In the genomic region with DNA sequence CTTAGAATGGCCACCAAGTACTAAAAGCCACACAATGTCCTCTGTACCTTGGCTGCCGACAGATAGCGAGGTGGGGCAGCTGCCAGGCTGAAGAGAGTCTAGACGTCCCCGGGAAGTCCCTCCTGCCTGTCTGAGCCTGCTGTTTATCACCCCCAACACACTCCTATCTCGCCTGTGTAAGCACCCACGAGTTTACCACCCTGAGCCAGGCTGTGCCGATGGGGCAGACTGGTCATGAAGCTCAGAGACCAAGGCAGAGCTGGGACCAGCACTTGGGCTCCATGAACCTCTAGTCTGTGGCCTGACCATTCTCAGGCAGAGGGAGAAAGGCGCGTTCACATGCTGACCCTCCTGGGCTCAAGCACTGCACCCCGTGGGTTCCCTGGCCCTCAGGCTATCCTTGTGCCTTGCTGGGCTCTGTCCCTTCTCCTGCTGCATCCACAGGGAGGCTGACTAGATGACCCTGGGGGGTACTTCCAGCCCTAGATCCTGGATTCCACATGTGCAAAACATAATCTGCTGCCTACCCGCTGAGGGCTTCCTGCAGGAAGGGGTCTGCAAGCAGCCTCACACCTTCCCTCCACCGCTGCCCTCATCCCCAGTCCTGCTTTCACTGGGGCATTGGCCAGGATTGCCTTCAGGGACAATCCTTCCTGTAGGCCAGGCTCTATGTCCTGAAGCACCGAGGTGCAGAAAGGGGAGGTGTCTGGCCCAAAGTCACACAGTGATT, we compare ENCODE assay signal across 15 cellular contexts. TPM values are rescaled to one million over a fixed set of nuclear protein-coding genes. Genes with fewer than 3 reads are reported as not detected.
DNase-seq lines count a peak whose midpoint lies in the region; ATAC-seq, FAIRE-seq and TF ChIP-seq lines count a peak whose summit lies in the region.
"Had no signal": no experiment of that assay in that cellular context is flagged by ENCODE, and none has a peak within 500 bp of the region (broad histone marks: within the 10 kb centered on the region; RNA-seq: fewer than 3 reads in every experiment).

No MANE protein-coding gene starts in this region.

- H3K27me3 Mint-ChIP-seq in H9 (ENCODE audit: low read depth) (no peaks in the 10 kb centered on the region; the same call in 1 of the 2 replicates), T-helper 17 cell (peaks cover 18% of the 10 kb centered on the region)

- H3K23ac ChIP-seq in H9 (ENCODE audit: insufficient read length, low read depth, low read length) = no peak overlapping the region

- H3K79me1 ChIP-seq in H9 (ENCODE audit: insufficient read depth, low read depth, low read length, poor library complexity, severe bottlenecking) = no peaks in the 10 kb centered on the region

- in situ Hi-C loops in K562 (cut with MboI) = no loop called here

- TF ChIP-seq EP300 in K562 (IDR thresholded peaks at IDR 0.05; ENCODE audit: low read length) (no peak), neural cell (conservative IDR thresholded peaks at IDR 0.05; ENCODE audit: poor library complexity, severe bottlenecking) (no peak)

- H2AFZ ChIP-seq in H9 (ENCODE audit: low read length) (no peak overlapping the region), K562 (ENCODE audit: low read depth, low read length) (no peak overlapping the region), neural cell (ENCODE audit: low read depth, low read length) (no peak overlapping the region)

- H3K4me1 Mint-ChIP-seq in H9 = peaks cover 54 to 68% of the 10 kb centered on the region in 2 experiments
- peaks cover 8% of the 10 kb centered on the region for H3K4me1 Mint-ChIP-seq in T-helper 17 cell

- peaks cover 11% of the 10 kb centered on the region; the same call in 1 of the 3 replicates for H3K36me3 ChIP-seq in K562 (ENCODE audit: control insufficient read depth, insufficient read depth, low read length)
- no peaks in the 10 kb centered on the region for H3K36me3 ChIP-seq in cardiac muscle cell
- no peaks in the 10 kb centered on the region for H3K36me3 ChIP-seq in neural cell (ENCODE audit: insufficient read depth, low read length)

- no peak overlapping the region for H3K4ac ChIP-seq in H9 (ENCODE audit: low read depth, low read length)

- H3K79me2 ChIP-seq in H9 (ENCODE audit: insufficient read depth, low read length) (no peaks in the 10 kb centered on the region), K562 (ENCODE audit: control insufficient read depth, insufficient read depth, low read length) (no peaks in the 10 kb centered on the region), neural cell (replicated peaks; ENCODE audit: insufficient read depth, low read length) (peaks cover 13% of the 10 kb centered on the region)

- H3K4me3 ChIP-seq in K562 = no peak overlapping the region
- no peak overlapping the region for H3K4me3 ChIP-seq in cardiac muscle cell
- no peak overlapping the region for H3K4me3 ChIP-seq in neural cell (ENCODE audit: low read length)
- H3K4me3 ChIP-seq: SJSA1 had no signal

- no peak overlapping the region for H3K18ac ChIP-seq in H9 (ENCODE audit: insufficient read length, low read depth, low read length)

- no peak overlapping the region for H4K8ac ChIP-seq in H9 (replicated peaks; ENCODE audit: insufficient read length, low read depth, low read length)

- peaks cover 5% of the 10 kb centered on the region for H3F3A ChIP-seq in neural cell (ENCODE audit: insufficient read depth, low read length, poor library complexity, severe bottlenecking)

- H3K9me2 ChIP-seq in neural cell (ENCODE audit: insufficient read depth, low read length) = no peaks in the 10 kb centered on the region

- TF ChIP-seq CTCF in H9 (conservative IDR thresholded peaks at IDR 0.05) (no peak), K562 (IDR thresholded peaks at IDR 0.05 in 2 of 3, conservative IDR thresholded peaks at IDR 0.05 in 1 of 3; ENCODE audit: insufficient read depth in 2 of 3, low read depth in 1 of 3, low read length in 3 of 3) (no peak), cardiac muscle cell (IDR thresholded peaks at IDR 0.05; ENCODE audit: low read depth, low read length) (no peak), neural cell (IDR thresholded peaks at IDR 0.05; ENCODE audit: poor library complexity, severe bottlenecking) (no peak)

- H3K9me1 ChIP-seq in K562 (ENCODE audit: control insufficient read depth, insufficient read depth, low read length) = peaks cover 5% of the 10 kb centered on the region

- no peak overlapping the region for H2BK12ac ChIP-seq in H9 (ENCODE audit: insufficient read length, low read depth, low read length)

- H3K27ac Mint-ChIP-seq in H9 (peak overlapping the region in 2 of 3 experiments; percentile 61 to 83; a peak in 3 of 7 replicates), T-helper 17 cell (no peak overlapping the region)
- H3K27ac Mint-ChIP-seq: stimulated activated effector memory CD8-positive, alpha-beta T cell treated with anti-CD3 and anti-CD28 coated beads, Interleukin-12 subunit alpha, Interleukin-12 subunit beta, amount 100 ng/mL, for 72 hours had no signal

- intact Hi-C loops in K562 (cut with micrococcal nuclease) = no loop called here

- no peak overlapping the region for H2BK5ac ChIP-seq in H9 (ENCODE audit: insufficient read length, low read length)

- H4K20me1 ChIP-seq in H9 (ENCODE audit: control insufficient read depth, insufficient read depth, insufficient read length) = no peaks in the 10 kb centered on the region
- H4K20me1 ChIP-seq in K562 (replicated peaks; ENCODE audit: control insufficient read depth, insufficient read depth, low read length) = peaks cover 10% of the 10 kb centered on the region; the same call in 1 of the 2 replicates
- no peaks in the 10 kb centered on the region for H4K20me1 ChIP-seq in neural cell (ENCODE audit: insufficient read depth)

- H3K4me3 Mint-ChIP-seq in H9 = no peak overlapping the region
- H3K4me3 Mint-ChIP-seq in T-helper 17 cell = no peak overlapping the region
- H3K4me3 Mint-ChIP-seq: stimulated activated effector memory CD8-positive, alpha-beta T cell treated with anti-CD3 and anti-CD28 coated beads, Interleukin-12 subunit alpha, Interleukin-12 subunit beta, amount 100 ng/mL, for 72 hours had no signal

- POLR2A ChIA-PET in K562 (lab: Yijun Ruan, JAX) = interaction anchor here (0.6 kb wide), 2 partner anchors 11 to 217 kb away, joined by 3 read pairs; no protein-coding TSS in a partner anchor

- ATAC-seq in K562 (no peak; the same call in 2 of the 3 replicates), T-helper 17 cell (no peak), GM18858 (IDR thresholded peaks at IDR 0.05; ENCODE audit: unreplicated experiment) (no peak)
- ATAC-seq: stimulated activated effector memory CD8-positive, alpha-beta T cell treated with anti-CD3 and anti-CD28 coated beads, Interleukin-12 subunit alpha, Interleukin-12 subunit beta, amount 100 ng/mL, for 72 hours had no signal

- CTCF ChIA-PET in K562 (lab: Yijun Ruan, JAX; ENCODE audit: low intra/inter-chr PET ratio) = no interaction called here

- H4K5ac ChIP-seq in H9 (ENCODE audit: insufficient read length, low read depth, low read length) = no peak overlapping the region

- TF ChIP-seq POLR2A in K562 (conservative IDR thresholded peaks at IDR 0.05) = no peak

- FAIRE-seq in K562 (lab: Jason Lieb, UNC) = no peak
- FAIRE-seq: endometrium had no signal

- no peak for DNase-seq in H9
- no peak for DNase-seq in K562 (ENCODE audit: extremely low read depth in 1 of 4, low spot score in 3 of 4)
- DNase-seq in cardiac muscle cell (ENCODE audit: low read depth in 1 of 2, low spot score in 1 of 2) = no peak
- no peak for DNase-seq in T-helper 17 cell
- DNase-seq in midbrain (lab: John Stamatoyannopoulos, UW) = no peak
- DNase-seq in stimulated activated CD8-positive, alpha-beta memory T cell treated with anti-CD3 and anti-CD28 coated beads, Interleukin-4, amount 100 ng/mL, for 48 hours = no peak
- DNase-seq: ACHN; activated CD8-positive, alpha-beta memory T cell treated with anti-CD3 and anti-CD28 coated beads for 24 hours; NCI-H2171; stimulated activated CD4-positive, alpha-beta T cell treated with anti-CD3 and anti-CD28 coated beads, Interleukin-4, amount 100 ng/mL, for 4 hours had no signal

- no peak overlapping the region for H4K91ac ChIP-seq in H9 (ENCODE audit: insufficient read length, low read depth, low read length)

- H3K9me3 Mint-ChIP-seq in H9 = no peaks in the 10 kb centered on the region
- H3K9me3 Mint-ChIP-seq: stimulated activated effector memory CD8-positive, alpha-beta T cell treated with anti-CD3 and anti-CD28 coated beads, Interleukin-12 subunit alpha, Interleukin-12 subunit beta, amount 100 ng/mL, for 72 hours had no signal

- no peak overlapping the region for H2AK5ac ChIP-seq in H9 (ENCODE audit: insufficient read length, low read length)

- no TSS peak for BruUV-seq in K562 (replicated peaks; lab: Mats Ljungman, UMichigan)

- H3K23me2 ChIP-seq in H9 (ENCODE audit: insufficient read length, low read depth, low read length, poor library complexity, severe bottlenecking) = no peaks in the 10 kb centered on the region

- H3K27me3 ChIP-seq in H9 (ENCODE audit: insufficient read depth, low read length) (no peaks in the 10 kb centered on the region), K562 (ENCODE audit: control insufficient read depth in 2 of 2, insufficient read depth in 2 of 2, low read length in 2 of 2) (no peaks in the 10 kb centered on the region), cardiac muscle cell (no peaks in the 10 kb centered on the region), neural cell (ENCODE audit: insufficient read depth, low read depth, low read length) (no peaks in the 10 kb centered on the region)
- H3K27me3 ChIP-seq: SJSA1 had no signal

- no peak overlapping the region for H3K14ac ChIP-seq in H9 (ENCODE audit: insufficient read depth, low read length)

- H3T11ph ChIP-seq in H9 (ENCODE audit: low read length) = no peak overlapping the region

- no peak overlapping the region for H2BK120ac ChIP-seq in H9 (ENCODE audit: low read depth, low read length, poor library complexity, severe bottlenecking)

- H2BK20ac ChIP-seq in H9 (ENCODE audit: low read depth, low read length, poor library complexity, severe bottlenecking) = no peak overlapping the region

- H3K27ac ChIP-seq in H9 (ENCODE audit: insufficient read length, low read depth, low read length) (no peak overlapping the region), K562 (ENCODE audit: extremely low read depth, low read depth, low read length) (no peak overlapping the region), cardiac muscle cell (peak overlapping the region; percentile 6), neural cell (ENCODE audit: low read length) (peak overlapping the region; percentile 67)
- H3K27ac ChIP-seq: SJSA1 had no signal

- H3K9ac ChIP-seq in H9 (ENCODE audit: extremely low read depth, insufficient read length, low read length) (no peak overlapping the region), K562 (ENCODE audit: insufficient read depth in 1 of 2, low read depth in 2 of 2, low read length in 2 of 2) (peak overlapping the region in 1 of 2 experiments; percentile 83; a peak in 3 of 4 replicates), neural cell (ENCODE audit: low read length) (no peak overlapping the region)

- no peak overlapping the region for H3K4me2 ChIP-seq in H9 (ENCODE audit: insufficient read depth, insufficient read length, low read length)
- H3K4me2 ChIP-seq in K562 (ENCODE audit: insufficient read depth, low read length) = no peak overlapping the region
- no peak overlapping the region for H3K4me2 ChIP-seq in neural cell (ENCODE audit: low read length)

- H3K36me3 Mint-ChIP-seq in H9 (ENCODE audit: insufficient read depth in 1 of 3, low read depth in 3 of 3) (peaks cover 0 to 4% (median 0%) of the 10 kb centered on the region in 3 experiments; a peak in 1 of 7 replicates), T-helper 17 cell (ENCODE audit: low read depth) (no peaks in the 10 kb centered on the region)
- H3K36me3 Mint-ChIP-seq: stimulated activated effector memory CD8-positive, alpha-beta T cell treated with anti-CD3 and anti-CD28 coated beads, Interleukin-12 subunit alpha, Interleukin-12 subunit beta, amount 100 ng/mL, for 72 hours had no signal

- no peak overlapping the region for H3K56ac ChIP-seq in H9 (ENCODE audit: insufficient read length, low read depth, low read length)

- H2BK15ac ChIP-seq in H9 (ENCODE audit: low read depth, low read length) = no peak overlapping the region

- no peak for TF ChIP-seq RAD21 in K562 (CRISPR knock-in tag; conservative IDR thresholded peaks at IDR 0.05 in 1 of 2, IDR thresholded peaks at IDR 0.05 in 1 of 2)
- no peak for TF ChIP-seq RAD21 in neural cell (conservative IDR thresholded peaks at IDR 0.05)

- H3K9me3 ChIP-seq in H9 (ENCODE audit: control insufficient read depth, low read depth, low read length) = no peaks in the 10 kb centered on the region
- H3K9me3 ChIP-seq in K562 (replicated peaks; ENCODE audit: control insufficient read depth, insufficient read depth, low read depth, low read length) = no peaks in the 10 kb centered on the region
- H3K9me3 ChIP-seq in cardiac muscle cell (ENCODE audit: low read depth) = no peaks in the 10 kb centered on the region
- H3K9me3 ChIP-seq in neural cell (ENCODE audit: low read length) = no peaks in the 10 kb centered on the region
- no peaks in the 10 kb centered on the region for H3K9me3 ChIP-seq in T-helper 17 cell (ENCODE audit: control insufficient read depth, low read length, poor library complexity, severe bottlenecking)
- H3K9me3 ChIP-seq: SJSA1 had no signal

- H3K4me1 ChIP-seq in H9 (ENCODE audit: insufficient read depth, low read length) = no peaks in the 10 kb centered on the region; the same call in 1 of the 2 replicates
- peaks cover 11 to 27% of the 10 kb centered on the region in 2 experiments; a peak in 4 of 5 replicates for H3K4me1 ChIP-seq in K562 (replicated peaks in 1 of 2; ENCODE audit: control insufficient read depth in 2 of 2, insufficient read depth in 2 of 2, low read length in 2 of 2)
- H3K4me1 ChIP-seq in cardiac muscle cell (ENCODE audit: low read depth) = peaks cover 17% of the 10 kb centered on the region

- no CpG with 5 or more reads among the region's 13 CpGs for WGBS in H9 (ENCODE audit: extremely low coverage, insufficient read length, low lambda C conversion rate)
- 41% methylated on average over 13 of the region's 13 CpGs for WGBS in K562 (ENCODE audit: insufficient coverage, low coverage, missing lambda C conversion rate)

RNA-seq across cellular contexts. Expression of a gene that starts 18.6 kb away (rescaled TPM):
- total RNA-seq in H9 (2021) (12.4 and 12.9 TPM in 2 replicates), K562 (2014; rRNA removed) (24.5 and 28.0 TPM in 2 replicates), K562 (2014; rRNA removed; fragmentation: Illumina TruSeq; extraction: Trizol) (40.7 and 44.2 TPM in 2 replicates), K562 (2015; rRNA removed; fragmentation: Illumina TruSeq; extraction: Trizol) (39.3 and 39.5 TPM in 2 replicates), K562 (2021) (31.5 and 32.9 TPM in 2 replicates), cardiac muscle cell (17.0 and 21.1 TPM in 2 replicates), T-helper 17 cell (10 to 100 TPM; 23.5 to 26.4 TPM)
- 40.8 and 61.0 TPM in 2 replicates for total RNA-seq in K562 (2011; cell fraction: chromatin; rRNA removed; ENCODE audit: low replicate concordance)
- total RNA-seq in K562 (2011; cell fraction: nucleolus; rRNA removed) = 32.4 and 33.6 TPM in 2 replicates
- total RNA-seq in K562 (2011; cell fraction: nucleoplasm; rRNA removed) = 35.0 and 43.8 TPM in 2 replicates
- polyA plus RNA-seq in K562 (2011; rRNA removed) (30.6 and 37.0 TPM in 2 replicates), K562 (2014; fragmentation: Illumina TruSeq; extraction: Trizol) (23.2 and 23.5 TPM in 2 replicates), K562 (2014; fragmentation: Nextera tagmentation; extraction: Ambion mirVana) (10 to 100 TPM in 1 of 2 experiments, 1 to 10 TPM in 1; 9.1 to 10.6 TPM), K562 (2014; rRNA removed) (18.7 and 22.3 TPM in 2 replicates), cardiac muscle cell (13.0 and 14.1 TPM in 2 replicates), neural cell (26.8 and 34.5 TPM in 2 replicates)
- 19.0 and 25.4 TPM in 2 replicates for polyA plus RNA-seq in K562 (2011; cell fraction: cytosol; rRNA removed)
- polyA plus RNA-seq in K562 (2011; cell fraction: nucleus; rRNA removed) = 16.1 and 21.9 TPM in 2 replicates
- polyA plus RNA-seq in K562 (2012) = 9.9 and 15.1 TPM in 2 replicates
- polyA minus RNA-seq in K562 (2011; rRNA and poly(A)+ RNA removed) = 78.5 and 79.6 TPM in 2 replicates
- 19.4 and 29.1 TPM in 2 replicates for polyA minus RNA-seq in K562 (2011; cell fraction: cytosol; rRNA and poly(A)+ RNA removed)
- 15.5 and 23.4 TPM in 2 replicates for polyA minus RNA-seq in K562 (2011; cell fraction: nucleus; rRNA and poly(A)+ RNA removed)
- polyA minus RNA-seq in neural cell = 102 and 106 TPM in 2 replicates

Comparison
In these comparisons a context has a peak if more than half of its experiments do, and no peak if none do; other contexts are left out.
1. H3K27ac ChIP-seq: peak in cardiac muscle cell (single experiment) and neural cell (single experiment); none in H9 (single experiment) and K562 (single experiment).